Comparison of ENCODE assay signal across 7 cellular contexts in genomic region chr3:177161603-177162002, GRCh38. TPM values are rescaled to one million over a fixed set of nuclear protein-coding genes. Genes with fewer than 3 reads are reported as not detected.
DNase-seq lines count a peak whose midpoint lies in the region; ATAC-seq and TF ChIP-seq lines count a peak whose summit lies in the region.
"Not testable (repeated sequence)": the region's sequence is repeated elsewhere in the genome, so short reads cannot be mapped to it uniquely, and the experiment has no call there.

No MANE protein-coding gene starts in this region.

- peaks cover 21% of the 10 kb centered on the region for H3K4me1 ChIP-seq in CD8-positive, alpha-beta memory T cell (ENCODE audit: insufficient read depth, low read length)

- H3K27ac ChIP-seq in C4-2B = 0 out of 2 replicates have a peak overlapping the region, but pooled peaks have one; percentile 11
- not testable (repeated sequence) for H3K27ac ChIP-seq in CD8-positive, alpha-beta memory T cell (ENCODE audit: low read depth, low read length)

- peaks cover 62 to 89% (median 89%) of the 10 kb centered on the region in 3 donors for H3K4me1 Mint-ChIP-seq in CD8-positive, alpha-beta memory T cell
- peaks cover 64% of the 10 kb centered on the region for H3K4me1 Mint-ChIP-seq in activated T-cell treated with anti-CD3 and anti-CD28 coated beads, Interleukin-2, amount 50 U/mL, for 4 hours (ENCODE audit: low read depth)
- peaks cover 68% of the 10 kb centered on the region for H3K4me1 Mint-ChIP-seq in activated naive CD8-positive, alpha-beta T cell (ENCODE audit: low read depth)
- peaks cover 65 to 96% of the 10 kb centered on the region in 2 donors for H3K4me1 Mint-ChIP-seq in immature natural killer cell
- peaks cover 43% of the 10 kb centered on the region for H3K4me1 Mint-ChIP-seq in stimulated activated effector memory CD8-positive, alpha-beta T cell treated with anti-CD3 and anti-CD28 coated beads, Interleukin-12 subunit alpha, Interleukin-12 subunit beta, amount 100 ng/mL, for 72 hours

- not testable (repeated sequence) for H3K27me3 ChIP-seq in CD8-positive, alpha-beta memory T cell (ENCODE audit: insufficient read depth, low read length, poor library complexity, severe bottlenecking)

- POLR2A ChIA-PET in CD8-positive, alpha-beta memory T cell (lab: Charles Lee) = not testable (repeated sequence)

- H3K27me3 Mint-ChIP-seq in CD8-positive, alpha-beta memory T cell; activated T-cell treated with anti-CD3 and anti-CD28 coated beads, Interleukin-2, amount 50 U/mL, for 4 hours (ENCODE audit: low read depth); activated naive CD8-positive, alpha-beta T cell; immature natural killer cell (ENCODE audit: low read depth in 3 of 3): not testable (repeated sequence)

- H3K4me3 ChIP-seq in CD8-positive, alpha-beta memory T cell (ENCODE audit: low read length) = not testable (repeated sequence)

- H3K4me3 Mint-ChIP-seq in CD8-positive, alpha-beta memory T cell = peak overlapping the region in 1 of 7 donors; percentile 17
- not testable (repeated sequence) for H3K4me3 Mint-ChIP-seq in activated T-cell treated with anti-CD3 and anti-CD28 coated beads, Interleukin-2, amount 50 U/mL, for 4 hours; activated naive CD8-positive, alpha-beta T cell; stimulated activated effector memory CD8-positive, alpha-beta T cell treated with anti-CD3 and anti-CD28 coated beads, Interleukin-12 subunit alpha, Interleukin-12 subunit beta, amount 100 ng/mL, for 72 hours
- peak overlapping the region in 1 of 5 donors; percentile 7 for H3K4me3 Mint-ChIP-seq in immature natural killer cell

- peak overlapping the region in 5 of 8 donors; percentile 5 to 53 (median 38) for H3K27ac Mint-ChIP-seq in CD8-positive, alpha-beta memory T cell
- H3K27ac Mint-ChIP-seq in activated naive CD8-positive, alpha-beta T cell = peak overlapping the region; percentile 54
- peak overlapping the region in 5 of 6 donors; percentile 11 to 64 (median 18) for H3K27ac Mint-ChIP-seq in immature natural killer cell
- peak overlapping the region; percentile 21 for H3K27ac Mint-ChIP-seq in stimulated activated effector memory CD8-positive, alpha-beta T cell treated with anti-CD3 and anti-CD28 coated beads, Interleukin-12 subunit alpha, Interleukin-12 subunit beta, amount 100 ng/mL, for 72 hours

- peak; percentile 70 to 83 for ATAC-seq in activated CD4-positive, CD25-positive, alpha-beta regulatory T cell treated with anti-CD3 and anti-CD28 coated beads, Interleukin-2, amount 50 U/mL, for 24 hours
- ATAC-seq in activated T-cell treated with anti-CD3 and anti-CD28 coated beads, Interleukin-2, amount 50 U/mL, for 4 hours = peak; percentile 52 to 63
- ATAC-seq in stimulated activated effector memory CD8-positive, alpha-beta T cell treated with anti-CD3 and anti-CD28 coated beads, Interleukin-12 subunit alpha, Interleukin-12 subunit beta, amount 100 ng/mL, for 72 hours = peak; percentile 64

- H3K36me3 Mint-ChIP-seq in CD8-positive, alpha-beta memory T cell = peaks cover 14 to 41% (median 18%) of the 10 kb centered on the region in 3 donors
- H3K36me3 Mint-ChIP-seq in activated T-cell treated with anti-CD3 and anti-CD28 coated beads, Interleukin-2, amount 50 U/mL, for 4 hours (ENCODE audit: insufficient read depth) = peaks cover 41% of the 10 kb centered on the region
- peaks cover 21% of the 10 kb centered on the region for H3K36me3 Mint-ChIP-seq in activated naive CD8-positive, alpha-beta T cell
- peaks cover 4 to 23% (median 9%) of the 10 kb centered on the region in 3 donors for H3K36me3 Mint-ChIP-seq in immature natural killer cell
- peaks cover 26% of the 10 kb centered on the region for H3K36me3 Mint-ChIP-seq in stimulated activated effector memory CD8-positive, alpha-beta T cell treated with anti-CD3 and anti-CD28 coated beads, Interleukin-12 subunit alpha, Interleukin-12 subunit beta, amount 100 ng/mL, for 72 hours

- not testable (repeated sequence) for H3K9me3 ChIP-seq in CD8-positive, alpha-beta memory T cell (ENCODE audit: low read length)

- not testable (repeated sequence) for H3K9me3 Mint-ChIP-seq in CD8-positive, alpha-beta memory T cell; activated naive CD8-positive, alpha-beta T cell (ENCODE audit: low read depth); immature natural killer cell; stimulated activated effector memory CD8-positive, alpha-beta T cell treated with anti-CD3 and anti-CD28 coated beads, Interleukin-12 subunit alpha, Interleukin-12 subunit beta, amount 100 ng/mL, for 72 hours
- H3K9me3 Mint-ChIP-seq in activated T-cell treated with anti-CD3 and anti-CD28 coated beads, Interleukin-2, amount 50 U/mL, for 4 hours = peaks cover 20% of the 10 kb centered on the region

- CTCF ChIA-PET in CD8-positive, alpha-beta memory T cell (lab: Charles Lee) = not testable (repeated sequence)

- DNase-seq in CD8-positive, alpha-beta memory T cell; activated T-cell treated with anti-CD3 and anti-CD28 coated beads, Interleukin-2, amount 50 U/mL, for 4 hours; immature natural killer cell; stimulated activated effector memory CD8-positive, alpha-beta T cell treated with anti-CD3 and anti-CD28 coated beads, Interleukin-12 subunit alpha, Interleukin-12 subunit beta, amount 100 ng/mL, for 72 hours (ENCODE audit: low spot score in 2 of 2): not testable (repeated sequence)

- not testable (repeated sequence) for H3K36me3 ChIP-seq in CD8-positive, alpha-beta memory T cell (ENCODE audit: insufficient read depth, low read length)

- TF ChIP-seq CTCF in C4-2B (conservative IDR thresholded peaks at IDR 0.05) = not testable (repeated sequence)

RNA-seq across cellular contexts. Expression of gene TBL1XR1, which starts 35.7 kb away (rescaled TPM):
- 100 to 1,000 TPM; 173 to 193 TPM for total RNA-seq in CD8-positive, alpha-beta memory T cell
- polyA plus RNA-seq in CD8-positive, alpha-beta memory T cell = 36.3 TPM
- total RNA-seq in activated T-cell treated with anti-CD3 and anti-CD28 coated beads, Interleukin-2, amount 50 U/mL, for 4 hours = 100 to 1,000 TPM; 141 to 161 (median 154) TPM
- 10 to 100 TPM; 12.1 to 19.4 (median 13.0) TPM for polyA plus RNA-seq in immature natural killer cell
